ENCODE assay signal across 22 cellular contexts in the genomic region with DNA sequence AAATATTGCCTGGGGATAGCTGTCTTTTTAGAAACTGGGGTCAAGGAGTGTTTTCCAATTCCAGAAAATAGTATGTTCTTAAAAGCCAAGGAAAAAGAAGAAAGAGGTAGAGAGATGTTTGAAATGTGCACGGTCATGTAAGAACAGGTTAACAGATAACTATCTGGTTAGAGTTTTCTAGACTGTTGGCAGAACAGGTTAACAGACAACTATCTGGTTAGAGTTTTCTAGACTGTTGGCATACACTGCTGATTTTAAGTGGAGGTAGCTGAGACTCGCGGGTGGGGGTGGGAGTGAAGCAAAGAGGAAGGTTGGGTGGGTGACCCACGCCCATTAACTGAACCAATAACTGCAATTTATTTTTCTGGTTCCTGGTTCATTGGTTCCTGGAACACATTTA.
"Had no signal": no experiment of that assay in that cellular context is flagged by ENCODE, and none has a peak within 500 bp of the region (broad histone marks: within the 10 kb centered on the region; RNA-seq: fewer than 3 reads in every experiment).

No MANE protein-coding gene starts in this region.

- H3K36me3 ChIP-seq: breast epithelium, SJCRH30 had no signal

- H3K27ac ChIP-seq: breast epithelium, SJCRH30, VCaP had no signal

- H3K9me3 ChIP-seq: breast epithelium, SJCRH30, SK-N-SH had no signal

- H3K36me3 Mint-ChIP-seq: activated CD4-positive, alpha-beta memory T cell treated with anti-CD3 and anti-CD28 coated beads for 36 hours; activated naive CD8-positive, alpha-beta T cell treated with anti-CD3 and anti-CD28 coated beads for 36 hours had no signal

- H3K27me3 ChIP-seq: breast epithelium, SJCRH30 had no signal

- H3K4me2 ChIP-seq: SK-N-SH had no signal

- H3K27ac Mint-ChIP-seq: activated CD4-positive, alpha-beta memory T cell treated with anti-CD3 and anti-CD28 coated beads for 36 hours; activated CD4-positive, alpha-beta T cell treated with anti-CD3 and anti-CD28 coated beads, Interleukin-2, amount 10 ng/mL, durations not matched to agents 7 days and 5 days; activated naive CD8-positive, alpha-beta T cell treated with anti-CD3 and anti-CD28 coated beads for 36 hours; T-helper 2 cell treated with Interferon-gamma antibody and Interleukin-4, amounts not matched to agents 5 μg/mL and 100 μg/mL, for 36 hours had no signal

- H3K27me3 Mint-ChIP-seq: activated CD4-positive, alpha-beta T cell treated with anti-CD3 and anti-CD28 coated beads, Interleukin-2, amount 10 ng/mL, durations not matched to agents 7 days and 5 days had no signal

- H3K4me1 ChIP-seq: breast epithelium, SJCRH30 had no signal

- H3K9me2 ChIP-seq: SK-N-SH had no signal

- H3K4me3 Mint-ChIP-seq: activated CD4-positive, alpha-beta memory T cell treated with anti-CD3 and anti-CD28 coated beads for 36 hours; activated CD4-positive, alpha-beta T cell treated with anti-CD3 and anti-CD28 coated beads, Interleukin-2, amount 10 ng/mL, durations not matched to agents 7 days and 5 days; activated naive CD8-positive, alpha-beta T cell treated with anti-CD3 and anti-CD28 coated beads for 36 hours; activated T-cell treated with anti-CD3 and anti-CD28 coated beads, Interleukin-2, amount 50 U/mL, for 4 hours; T-helper 2 cell treated with Interferon-gamma antibody and Interleukin-4, amounts not matched to agents 5 μg/mL and 100 μg/mL, for 36 hours had no signal

- H3K9me3 Mint-ChIP-seq: activated CD4-positive, alpha-beta memory T cell treated with anti-CD3 and anti-CD28 coated beads for 36 hours; activated CD4-positive, alpha-beta T cell treated with anti-CD3 and anti-CD28 coated beads, Interleukin-2, amount 10 ng/mL, durations not matched to agents 7 days and 5 days; activated naive CD8-positive, alpha-beta T cell treated with anti-CD3 and anti-CD28 coated beads for 36 hours; activated T-cell treated with anti-CD3 and anti-CD28 coated beads, Interleukin-2, amount 50 U/mL, for 4 hours; T-helper 2 cell treated with Interferon-gamma antibody and Interleukin-4, amounts not matched to agents 5 μg/mL and 100 μg/mL, for 36 hours had no signal

- DNase-seq: activated CD4-positive, alpha-beta memory T cell treated with anti-CD3 and anti-CD28 coated beads for 36 hours; activated CD4-positive, alpha-beta T cell treated with anti-CD3 and anti-CD28 coated beads, Interleukin-2, amount 10 ng/mL, durations not matched to agents 7 days and 5 days; activated CD4-positive, CD25-positive, alpha-beta regulatory T cell; activated CD8-positive, alpha-beta memory T cell treated with anti-CD3 and anti-CD28 coated beads for 24 hours; activated effector memory CD4-positive, alpha-beta T cell treated with anti-CD3 and anti-CD28 coated beads, Interleukin-2, amount 50 U/mL, for 16 hours; activated naive CD4-positive, alpha-beta T cell treated with Interleukin-2 at 50 U/mL for 16 hours; activated naive CD8-positive, alpha-beta T cell treated with anti-CD3 and anti-CD28 coated beads for 36 hours; activated T-cell treated with anti-CD3 and anti-CD28 coated beads, Interleukin-2, amount 50 U/mL, for 4 hours; caudate nucleus; Karpas-422; MM.1S; NCI-H1105 treated with DMSO at 0.1 percent for 48 hours; NCI-H1436 treated with DMSO at 0.1 percent for 48 hours; NCI-H187; NCI-H2081 treated with DMSO at 0.1 percent for 48 hours; NCI-H446; NCI-H524; SJCRH30; SK-N-SH had no signal

- H3K4me3 ChIP-seq: breast epithelium, SJCRH30 had no signal

- H3K9ac ChIP-seq: SK-N-SH had no signal

- H3K4me1 Mint-ChIP-seq: activated naive CD8-positive, alpha-beta T cell treated with anti-CD3 and anti-CD28 coated beads for 36 hours had no signal
